In genomic region chr3:13277860-13278531, GRCh38 we compare ENCODE assay signal across 12 cellular contexts.
DNase-seq lines count a peak whose midpoint lies in the region; ATAC-seq, FAIRE-seq and TF ChIP-seq lines count a peak whose summit lies in the region.
"Had no signal": no experiment of that assay in that cellular context is flagged by ENCODE, and none has a peak within 500 bp of the region (broad histone marks: within the 10 kb centered on the region; RNA-seq: fewer than 3 reads in every experiment).

No MANE protein-coding gene starts in this region.

- H3K36me3 Mint-ChIP-seq in nephron progenitor cell (ENCODE audit: low read depth): no peaks in the 10 kb centered on the region

- no peaks in the 10 kb centered on the region for H3K36me3 ChIP-seq in bronchial epithelial cell (ENCODE audit: control insufficient read depth, insufficient read depth, low read length)
- H3K36me3 ChIP-seq: transverse colon had no signal

- H3K27me3 Mint-ChIP-seq in nephron progenitor cell (ENCODE audit: low read depth, poor library complexity): peaks cover 33% of the 10 kb centered on the region

- FAIRE-seq in H54 (lab: Jason Lieb, UNC) (no peak), bronchial epithelial cell (lab: Jason Lieb, UNC) (no peak), GM19239 (lab: Jason Lieb, UNC) (no peak)

- no peak overlapping the region for H3K4me3 ChIP-seq in bronchial epithelial cell (ENCODE audit: low read depth, low read length)
- H3K4me3 ChIP-seq: transverse colon had no signal

- no peak for TF ChIP-seq POLR2A in H54 (IDR thresholded peaks at IDR 0.05; ENCODE audit: low read depth, low read length)

- H3K27ac Mint-ChIP-seq in nephron progenitor cell: no peak overlapping the region

- peaks cover 16% of the 10 kb centered on the region for H3K27me3 ChIP-seq in bronchial epithelial cell (ENCODE audit: control insufficient read depth, insufficient read depth, low read length)

- no peaks in the 10 kb centered on the region for H3K9me3 Mint-ChIP-seq in nephron progenitor cell

- peaks cover 32% of the 10 kb centered on the region for H3K4me1 Mint-ChIP-seq in nephron progenitor cell

- TF ChIP-seq CTCF in bronchial epithelial cell (IDR thresholded peaks at IDR 0.05; ENCODE audit: insufficient read depth, low read length, severe bottlenecking) (no peak), nephron progenitor cell (IDR thresholded peaks at IDR 0.05) (no peak)

- peak; percentile 53 for DNase-seq in AG08395 (ENCODE audit: low spot score)
- DNase-seq in H54 (ENCODE audit: insufficient read length, low spot score): peak; percentile 62
- DNase-seq in bronchial epithelial cell (ENCODE audit: low read depth): peak; percentile 31
- no peak for DNase-seq in nephron progenitor cell
- no peak for DNase-seq in NCI-H226
- no peak for DNase-seq in NCI-H187 treated with DMSO at 0.1 percent for 48 hours (lab: John Stamatoyannopoulos, UW)
- DNase-seq in GM19239 (ENCODE audit: insufficient read length, low spot score): no peak
- DNase-seq: activated naive CD4-positive, alpha-beta T cell treated with anti-CD3 and anti-CD28 coated beads, Interleukin-2, amount 50 U/mL, for 16 hours; erythroblast; left colon; transverse colon had no signal

- peak overlapping the region; percentile 57 for H3K4me3 Mint-ChIP-seq in nephron progenitor cell

- ATAC-seq in GM21723 (IDR thresholded peaks at IDR 0.05; ENCODE audit: unreplicated experiment): no peak
- ATAC-seq: left colon had no signal

Comparison
In these comparisons a context has a peak if more than half of its experiments do, and no peak if none do; other contexts are left out.
1. DNase-seq: peak in AG08395 (single experiment), H54 (single experiment) and bronchial epithelial cell (single experiment); none in nephron progenitor cell (single experiment), NCI-H226 (single experiment), NCI-H187 treated with DMSO at 0.1 percent for 48 hours (single experiment) and GM19239 (single experiment).